ENCODE assay signal across 7 cellular contexts in genomic region chr1:9824702-9825089, GRCh38. TPM values are rescaled to one million over a fixed set of nuclear protein-coding genes. Genes with fewer than 3 reads are reported as not detected.
A peak's percentile ranks its signal among the peaks of the same experiment; 100 is the strongest.
DNase-seq lines count a peak whose midpoint lies in the region; ATAC-seq lines count a peak whose summit lies in the region.

No MANE protein-coding gene starts in this region.

- no peaks in the 10 kb centered on the region for H3K9me3 ChIP-seq in HUES48 (ENCODE audit: control insufficient read depth, insufficient read depth, low read length)
- H3K9me3 ChIP-seq in iPS-20b (ENCODE audit: insufficient read depth, low read depth, low read length): no peaks in the 10 kb centered on the region

- no peaks in the 10 kb centered on the region for H3K9me3 Mint-ChIP-seq in activated naive CD8-positive, alpha-beta T cell treated with anti-CD3 and anti-CD28 coated beads for 36 hours
- no peaks in the 10 kb centered on the region for H3K9me3 Mint-ChIP-seq in stimulated activated memory B cell treated with anti-CD40 and anti-IgM and Interleukin-4, amounts not matched to agents 10 μg/mL and 1 μg/mL and 100 μg/mL, for 72 hours

- H3K36me3 ChIP-seq in HUES48 (ENCODE audit: control insufficient read depth, insufficient read depth, low read length) (no peaks in the 10 kb centered on the region), iPS-20b (ENCODE audit: insufficient read depth, low read depth, low read length) (no peaks in the 10 kb centered on the region)

- peak overlapping the region; percentile 69 for H3K4me3 Mint-ChIP-seq in activated naive CD8-positive, alpha-beta T cell treated with anti-CD3 and anti-CD28 coated beads for 36 hours
- peak overlapping the region; percentile 77 for H3K4me3 Mint-ChIP-seq in stimulated activated memory B cell treated with anti-CD40 and anti-IgM and Interleukin-4, amounts not matched to agents 10 μg/mL and 1 μg/mL and 100 μg/mL, for 72 hours

- H3K27me3 Mint-ChIP-seq in activated naive CD8-positive, alpha-beta T cell treated with anti-CD3 and anti-CD28 coated beads for 36 hours: peaks cover 10% of the 10 kb centered on the region
- H3K27me3 Mint-ChIP-seq in stimulated activated memory B cell treated with anti-CD40 and anti-IgM and Interleukin-4, amounts not matched to agents 10 μg/mL and 1 μg/mL and 100 μg/mL, for 72 hours: no peaks in the 10 kb centered on the region

- H3K4me1 ChIP-seq in HUES48 (ENCODE audit: control insufficient read depth, insufficient read depth, low read length): peaks cover 24% of the 10 kb centered on the region
- H3K4me1 ChIP-seq in iPS-20b (ENCODE audit: insufficient read depth, low read length): peaks cover 3% of the 10 kb centered on the region; the same call in 1 of the 2 replicates

- peaks cover 1% of the 10 kb centered on the region for H3K36me3 Mint-ChIP-seq in activated naive CD8-positive, alpha-beta T cell treated with anti-CD3 and anti-CD28 coated beads for 36 hours
- no peaks in the 10 kb centered on the region for H3K36me3 Mint-ChIP-seq in stimulated activated memory B cell treated with anti-CD40 and anti-IgM and Interleukin-4, amounts not matched to agents 10 μg/mL and 1 μg/mL and 100 μg/mL, for 72 hours

- H3K27me3 ChIP-seq in HUES48 (ENCODE audit: control insufficient read depth, insufficient read depth, low read length) (peaks cover 29% of the 10 kb centered on the region), iPS-20b (ENCODE audit: insufficient read depth, low read length) (peaks cover 40% of the 10 kb centered on the region)

- H3K4me1 Mint-ChIP-seq in activated naive CD8-positive, alpha-beta T cell treated with anti-CD3 and anti-CD28 coated beads for 36 hours: peaks cover 32% of the 10 kb centered on the region
- H3K4me1 Mint-ChIP-seq in stimulated activated memory B cell treated with anti-CD40 and anti-IgM and Interleukin-4, amounts not matched to agents 10 μg/mL and 1 μg/mL and 100 μg/mL, for 72 hours: peaks cover 33% of the 10 kb centered on the region

- H3K4me3 ChIP-seq in HUES48 (ENCODE audit: low read depth, low read length) (peak overlapping the region; percentile 71), iPS-20b (ENCODE audit: low read length) (peak overlapping the region; percentile 71; the same call in 1 of the 2 replicates)

- H3K9ac ChIP-seq in HUES48 (ENCODE audit: low read depth, low read length) (no peak overlapping the region), iPS-20b (ENCODE audit: low read depth, low read length) (no peak overlapping the region)

- ATAC-seq in stimulated activated memory B cell treated with anti-CD40 and anti-IgM and Interleukin-4, amounts not matched to agents 10 μg/mL and 1 μg/mL and 100 μg/mL, for 72 hours: no peak
- no peak for ATAC-seq in HG03159 (IDR thresholded peaks at IDR 0.05; ENCODE audit: unreplicated experiment)

- H3K27ac Mint-ChIP-seq in activated naive CD8-positive, alpha-beta T cell treated with anti-CD3 and anti-CD28 coated beads for 36 hours: no peak overlapping the region
- H3K27ac Mint-ChIP-seq in stimulated activated memory B cell treated with anti-CD40 and anti-IgM and Interleukin-4, amounts not matched to agents 10 μg/mL and 1 μg/mL and 100 μg/mL, for 72 hours: peak overlapping the region; percentile 66

- DNase-seq in activated naive CD8-positive, alpha-beta T cell treated with anti-CD3 and anti-CD28 coated beads for 36 hours: no peak
- no peak for DNase-seq in Ammon's horn (ENCODE audit: low spot score)
- DNase-seq in amygdala (lab: John Stamatoyannopoulos, UW): no peak

- H3K27ac ChIP-seq in HUES48 (ENCODE audit: low read depth, low read length): no peak overlapping the region
- H3K27ac ChIP-seq in iPS-20b (ENCODE audit: low read length): no peak overlapping the region

RNA-seq across cellular contexts. Expression of gene CLSTN1, which starts 0.9 kb away (rescaled TPM):
- 10 to 100 TPM; 30.4 to 31.0 TPM for total RNA-seq in activated naive CD8-positive, alpha-beta T cell treated with anti-CD3 and anti-CD28 coated beads for 36 hours
